In genomic region chr22:35634015-35634414, GRCh38 we compare ENCODE assay signal across 1 cellular context.
TF ChIP-seq lines count a peak whose summit lies in the region.

No MANE protein-coding gene starts in this region.

TF ChIP-seq in GM12878, 131 proteins besides CTCF, POLR2A, EP300 and RAD21 (continued from another document):
- TF ChIP-seq CUX1 (IDR thresholded peaks at IDR 0.05; ENCODE audit: insufficient replicate concordance, low read depth, low read length) (no peak), CHD4 (IDR thresholded peaks at IDR 0.05) (no peak), REST (IDR thresholded peaks at IDR 0.05; ENCODE audit: low read depth, low read length) (no peak), SMAD1 (IDR thresholded peaks at IDR 0.05; ENCODE audit: low read depth, partially characterized antibody) (no peak), RB1 (IDR thresholded peaks at IDR 0.05; ENCODE audit: borderline replicate concordance) (no peak), ATF7 (IDR thresholded peaks at IDR 0.05; ENCODE audit: low read depth) (no peak), PBX3 (IDR thresholded peaks at IDR 0.05; ENCODE audit: insufficient replicate concordance, low read depth, low read length) (no peak), EED (IDR thresholded peaks at IDR 0.05; ENCODE audit: low read depth) (no peak), ZNF217 (IDR thresholded peaks at IDR 0.05) (no peak), MYC (IDR thresholded peaks at IDR 0.05; ENCODE audit: insufficient read depth, insufficient read length, insufficient replicate concordance, low read length, severe bottlenecking) (no peak)
